ENCODE assay signal across 26 cellular contexts in the genomic region with DNA sequence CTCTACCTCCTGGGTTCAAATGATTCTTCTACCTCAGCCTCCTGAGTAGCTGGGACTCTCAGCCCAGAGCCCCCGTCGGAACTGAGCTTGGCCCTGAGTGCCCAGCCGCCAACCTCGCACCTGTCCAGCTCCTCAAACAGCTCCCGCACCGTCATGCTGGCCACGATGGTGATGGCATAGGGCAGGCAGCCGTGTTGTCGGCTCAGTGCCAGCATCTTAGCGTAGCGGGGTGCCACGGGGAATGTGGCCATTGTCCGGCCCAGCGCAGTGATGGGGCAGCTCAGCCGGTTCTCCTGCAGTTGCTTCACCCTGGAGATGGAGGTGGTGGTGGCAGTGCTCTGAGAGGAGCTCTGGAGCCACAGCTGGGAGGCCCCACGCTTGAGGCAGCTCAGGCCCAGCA.
"Had no signal": no experiment of that assay in that cellular context is flagged by ENCODE, and none has a peak within 500 bp of the region (broad histone marks: within the 10 kb centered on the region; RNA-seq: fewer than 3 reads in every experiment).

No MANE protein-coding gene starts in this region.

- H3K27ac ChIP-seq: esophagus squamous epithelium, heart right ventricle, left lung, prostate gland, right atrium auricular region, sigmoid colon, stomach, tibial artery had no signal

- H3K27me3 ChIP-seq: esophagus squamous epithelium, heart right ventricle, left lung, right atrium auricular region, sigmoid colon, stomach, tibial artery had no signal

- H3K4me3 ChIP-seq: esophagus squamous epithelium, heart right ventricle, left lung, mucosa of descending colon, prostate gland, right atrium auricular region, sigmoid colon, stomach, tibial artery had no signal

- H3K27me3 Mint-ChIP-seq: effector memory CD8-positive, alpha-beta T cell; naive B cell; natural killer cell treated with Interleukin-12 subunit alpha and Interleukin-12 subunit beta and Interleukin-15 and Interleukin-18, amount 100 ng/mL, for 72 hours; type B pancreatic cell had no signal

- H3K9me3 ChIP-seq: esophagus squamous epithelium, heart right ventricle, left lung, mucosa of descending colon, prostate gland, right atrium auricular region, sigmoid colon, stomach, tibial artery had no signal

- ATAC-seq: effector memory CD8-positive, alpha-beta T cell; left lung; mucosa of descending colon; natural killer cell treated with Interleukin-12 subunit alpha and Interleukin-12 subunit beta and Interleukin-15 and Interleukin-18, amount 100 ng/mL, for 72 hours had no signal

- H3K4me1 ChIP-seq: esophagus squamous epithelium, heart right ventricle, left lung, prostate gland, right atrium auricular region, sigmoid colon, stomach, tibial artery had no signal

- H3K36me3 Mint-ChIP-seq: natural killer cell treated with Interleukin-12 subunit alpha and Interleukin-12 subunit beta and Interleukin-15 and Interleukin-18, amount 100 ng/mL, for 72 hours had no signal

- H3K4me3 Mint-ChIP-seq: effector memory CD8-positive, alpha-beta T cell; mesothelial cell of epicardium; natural killer cell treated with Interleukin-12 subunit alpha and Interleukin-12 subunit beta and Interleukin-15 and Interleukin-18, amount 100 ng/mL, for 72 hours; neural crest cell; stimulated activated effector memory CD8-positive, alpha-beta T cell treated with anti-CD3 and anti-CD28 coated beads, Interleukin-12 subunit alpha, Interleukin-12 subunit beta, amount 100 ng/mL, for 72 hours; type B pancreatic cell had no signal

- H3K9me3 Mint-ChIP-seq: effector memory CD8-positive, alpha-beta T cell; mesothelial cell of epicardium; naive B cell; natural killer cell treated with Interleukin-12 subunit alpha and Interleukin-12 subunit beta and Interleukin-15 and Interleukin-18, amount 100 ng/mL, for 72 hours; neural crest cell; stimulated activated effector memory CD8-positive, alpha-beta T cell treated with anti-CD3 and anti-CD28 coated beads, Interleukin-12 subunit alpha, Interleukin-12 subunit beta, amount 100 ng/mL, for 72 hours; type B pancreatic cell had no signal

- DNase-seq: cortex of kidney; effector memory CD8-positive, alpha-beta T cell; erythroblast; esophagus squamous epithelium; foreskin melanocyte; glutamatergic neuron; heart right ventricle; hypothalamus; kidney; left lung; mesenchymal stem cell; mucosa of descending colon; naive B cell; sigmoid colon; stimulated activated CD4-positive, alpha-beta T cell treated with anti-CD3 and anti-CD28 coated beads, Interleukin-2, amount 100 ng/mL, for 24 hours; stimulated activated CD4-positive, alpha-beta T cell treated with anti-CD3 and anti-CD28 coated beads, Interleukin-4, amount 100 ng/mL, for 24 hours; stimulated activated naive CD4-positive, alpha-beta T cell treated with Interleukin-2 at 50 U/mL for 16 hours; stomach; tibial artery had no signal

- H3K27ac Mint-ChIP-seq: effector memory CD8-positive, alpha-beta T cell; mesothelial cell of epicardium; natural killer cell treated with Interleukin-12 subunit alpha and Interleukin-12 subunit beta and Interleukin-15 and Interleukin-18, amount 100 ng/mL, for 72 hours; stimulated activated effector memory CD8-positive, alpha-beta T cell treated with anti-CD3 and anti-CD28 coated beads, Interleukin-12 subunit alpha, Interleukin-12 subunit beta, amount 100 ng/mL, for 72 hours; type B pancreatic cell had no signal

- H3K4me1 Mint-ChIP-seq: mesothelial cell of epicardium; neural crest cell; stimulated activated effector memory CD8-positive, alpha-beta T cell treated with anti-CD3 and anti-CD28 coated beads, Interleukin-12 subunit alpha, Interleukin-12 subunit beta, amount 100 ng/mL, for 72 hours had no signal
